ENCODE assay signal across 27 cellular contexts in genomic region chr18:48215876-48216638, GRCh38.
A peak's percentile ranks its signal among the peaks of the same experiment; 100 is the strongest.
DNase-seq lines count a peak whose midpoint lies in the region; ATAC-seq and TF ChIP-seq lines count a peak whose summit lies in the region.
"Had no signal": no experiment of that assay in that cellular context is flagged by ENCODE, and none has a peak within 500 bp of the region (broad histone marks: within the 10 kb centered on the region; RNA-seq: fewer than 3 reads in every experiment).

No MANE protein-coding gene starts in this region.

- H3K27me3 ChIP-seq in thyroid gland = no peaks in the 10 kb centered on the region
- H3K27me3 ChIP-seq: MG63, transverse colon had no signal

- 58 to 64% methylated on average over 9 of the region's 9 CpGs for WGBS in thyroid gland, 2 donors

- no peak for TF ChIP-seq CTCF in thyroid gland (IDR thresholded peaks at IDR 0.05)
- no peak for TF ChIP-seq CTCF in RWPE1 (conservative IDR thresholded peaks at IDR 0.05; ENCODE audit: low read depth)
- TF ChIP-seq CTCF in OCI-LY7 (conservative IDR thresholded peaks at IDR 0.05; ENCODE audit: low read length) = no peak

- H3K4me1 ChIP-seq in thyroid gland (peaks cover 32 to 42% of the 10 kb centered on the region in 2 donors), OCI-LY7 (ENCODE audit: insufficient read depth, low read length, poor library complexity, severe bottlenecking) (no peaks in the 10 kb centered on the region)
- H3K4me1 ChIP-seq: Caco-2, transverse colon had no signal

- H3K4me2 ChIP-seq in OCI-LY7 (ENCODE audit: low read length) = no peak overlapping the region

- no TSS peak for BruUV-seq in OCI-LY7 (replicated peaks; lab: Mats Ljungman, UMichigan)

- ATAC-seq in left lobe of liver = peak; percentile 44

- H3K9me3 ChIP-seq in thyroid gland (no peaks in the 10 kb centered on the region), OCI-LY7 (ENCODE audit: low read length) (no peaks in the 10 kb centered on the region)
- H3K9me3 ChIP-seq: Caco-2, MG63, transverse colon had no signal

- no peaks in the 10 kb centered on the region for H4K20me1 ChIP-seq in OCI-LY7 (ENCODE audit: insufficient read depth, low read length)

- no peak overlapping the region for H2AFZ ChIP-seq in OCI-LY7 (ENCODE audit: low read length)

- POLR2A ChIA-PET in RWPE1 (lab: Yijun Ruan, JAX; ENCODE audit: low non-redundant PET) = no interaction called here
- POLR2A ChIA-PET in OCI-LY7 (lab: Charles Lee) = no interaction called here

- CTCF ChIA-PET in RWPE1 (lab: Yijun Ruan, JAX) = no interaction called here
- CTCF ChIA-PET in OCI-LY7 (lab: Charles Lee; ENCODE audit: unreplicated experiment) = no interaction called here

- TF ChIP-seq POLR2A in thyroid gland (IDR thresholded peaks at IDR 0.05) = no peak

- H3K27ac ChIP-seq in thyroid gland (peak overlapping the region; percentile 82 to 84 (median 83)), RWPE1 (no peak overlapping the region), OCI-LY7 (ENCODE audit: low read depth, low read length, poor library complexity, severe bottlenecking) (no peak overlapping the region)
- H3K27ac ChIP-seq: coronary artery, HL-60, SK-N-MC, transverse colon had no signal

- H3K36me3 ChIP-seq in thyroid gland (no peaks in the 10 kb centered on the region), OCI-LY7 (ENCODE audit: insufficient read depth, low read length) (no peaks in the 10 kb centered on the region)
- H3K36me3 ChIP-seq: MG63, transverse colon had no signal

- H3K4me3 ChIP-seq in thyroid gland (replicated peaks in 1 of 3) (no peak overlapping the region), OCI-LY7 (ENCODE audit: low read depth, low read length, poor library complexity, severe bottlenecking) (no peak overlapping the region)
- H3K4me3 ChIP-seq: coronary artery, MG63, SK-N-MC, transverse colon had no signal

- H3K9me2 ChIP-seq in OCI-LY7 (ENCODE audit: insufficient read depth, low read length) = no peaks in the 10 kb centered on the region

- H3K79me2 ChIP-seq in OCI-LY7 (ENCODE audit: insufficient read depth, low read depth, low read length) = no peaks in the 10 kb centered on the region

- intact Hi-C loops in thyroid gland (cut with DNase I) (no loop called here), OCI-LY7 (cut with micrococcal nuclease; ENCODE audit: unreplicated experiment) (no loop called here)

- DNase-seq in NCI-H510A treated with DMSO at 0.1 percent for 48 hours (lab: John Stamatoyannopoulos, UW) (peak; percentile 10), NCI-H510A (lab: John Stamatoyannopoulos, UW) (no peak), NCI-H345 (lab: John Stamatoyannopoulos, UW) (peak; percentile 53), left lobe of liver (ENCODE audit: low spot score) (no peak), thyroid gland (peak; percentile 46 to 61), NCI-H524 treated with DMSO at 0.1 percent for 48 hours (lab: John Stamatoyannopoulos, UW) (no peak), RWPE1 (ENCODE audit: low spot score) (no peak), OCI-LY7 (ENCODE audit: low spot score) (no peak)
- DNase-seq: activated CD4-positive, CD25-positive, alpha-beta regulatory T cell; activated gamma-delta T cell; activated naive CD8-positive, alpha-beta T cell treated with anti-CD3 and anti-CD28 coated beads for 36 hours; activated T-cell treated with anti-CD3 and anti-CD28 coated beads, Interleukin-2, amount 50 U/mL, for 24 hours; aorta; Caco-2; effector memory CD4-positive, alpha-beta T cell; KG1; MG63; naive B cell; NCI-H1105; NCI-H187 treated with DMSO at 0.1 percent for 48 hours; NCI-H2227 treated with DMSO at 0.1 percent for 48 hours; occipital lobe; stimulated activated CD4-positive, alpha-beta T cell treated with anti-CD3 and anti-CD28 coated beads, Interleukin-4, amount 100 ng/mL, for 24 hours; transverse colon had no signal

Comparison
In these comparisons a context has a peak if more than half of its experiments do, and no peak if none do; other contexts are left out.
1. DNase-seq: peak in NCI-H510A treated with DMSO at 0.1 percent for 48 hours (single experiment), NCI-H345 (single experiment) and thyroid gland (2 of 2); none in NCI-H510A (single experiment), left lobe of liver (single experiment), NCI-H524 treated with DMSO at 0.1 percent for 48 hours (single experiment), RWPE1 (single experiment) and OCI-LY7 (single experiment).
2. H3K27ac ChIP-seq: peak in thyroid gland (3 of 3); none in RWPE1 (single experiment) and OCI-LY7 (single experiment).